ENCODE assay signal across 8 cellular contexts in the genomic region with DNA sequence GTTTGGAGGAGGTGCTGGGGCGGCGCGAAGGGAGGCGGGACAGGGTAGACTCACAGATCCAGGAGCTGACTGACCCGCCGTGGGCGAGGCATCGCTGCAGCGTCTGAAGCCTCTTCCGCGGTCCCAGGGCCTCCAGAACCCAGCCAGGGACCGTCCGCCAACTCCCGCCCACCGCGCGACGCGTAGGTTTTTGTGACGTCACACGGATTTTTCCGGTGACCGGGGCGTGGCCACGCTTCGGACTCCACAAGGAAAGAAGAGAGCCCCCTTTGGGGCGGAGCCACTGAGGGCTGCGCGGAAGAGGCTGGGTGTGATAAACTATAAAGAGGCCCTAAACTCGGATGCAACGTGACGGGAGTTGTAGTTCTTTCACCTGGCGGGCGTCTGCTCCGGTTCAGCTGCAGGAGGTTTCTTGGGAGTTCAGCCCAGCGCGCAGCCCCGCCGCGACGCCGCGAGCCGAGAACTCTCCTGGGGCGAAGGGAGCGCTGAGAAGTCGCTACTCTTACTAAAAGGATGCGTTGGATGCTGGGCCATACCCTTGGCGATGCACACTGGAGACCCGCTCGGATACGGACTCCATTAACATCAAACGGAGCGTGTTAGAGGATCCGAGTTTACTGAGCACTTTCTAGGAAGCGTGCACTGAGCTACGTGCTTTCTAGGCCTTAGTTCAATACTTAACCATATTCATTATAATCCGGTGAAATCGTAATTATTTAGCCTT. TPM values are rescaled to one million over a fixed set of nuclear protein-coding genes. Genes with fewer than 3 reads are reported as not detected.
A peak's percentile ranks its signal among the peaks of the same experiment; 100 is the strongest.
DNase-seq lines count a peak whose midpoint lies in the region; ATAC-seq, FAIRE-seq and TF ChIP-seq lines count a peak whose summit lies in the region.

TSS of gene AMN1 (minus strand) at position 105 of the 724 bp plus-strand sequence. CDS start at position 92, 13 bp downstream.

- peak within 1 kb of the TSS; percentile 86 for H3K27ac ChIP-seq in keratinocyte (ENCODE audit: control insufficient read depth, insufficient read depth, low read length)

- ATAC-seq in GM19035 (IDR thresholded peaks at IDR 0.05; ENCODE audit: unreplicated experiment) (peak; percentile 95), HG03342 (IDR thresholded peaks at IDR 0.05; ENCODE audit: unreplicated experiment) (peak; percentile 95)

- TF ChIP-seq CTCF in AG10803 (conservative IDR thresholded peaks at IDR 0.05; ENCODE audit: low read length) (no peak), keratinocyte (optimal IDR thresholded peaks at IDR 0.05 in 1 of 3, IDR thresholded peaks at IDR 0.05 in 1 of 3, conservative IDR thresholded peaks at IDR 0.05 in 1 of 3; ENCODE audit: extremely low read depth in 1 of 3, insufficient read depth in 2 of 3, low read length in 3 of 3) (no peak)

- peaks cover 5% of the 10 kb centered on the region for H3K9me3 ChIP-seq in keratinocyte (ENCODE audit: control insufficient read depth, low read depth, low read length)

- FAIRE-seq in keratinocyte (lab: Jason Lieb, UNC) = peak; percentile 46

- DNase-seq in AG10803 (ENCODE audit: low read depth) = peak; percentile 99
- DNase-seq in NCI-H446 treated with DMSO at 0.1 percent for 48 hours (lab: John Stamatoyannopoulos, UW) = peak; percentile 98
- DNase-seq in activated CD4-positive, alpha-beta T cell treated with anti-CD3 and anti-CD28 coated beads for 1 hour = peak; percentile 98
- peak; percentile 98 for DNase-seq in cerebellum (ENCODE audit: low spot score)
- DNase-seq in keratinocyte (ENCODE audit: low read depth, low spot score) = peak; percentile 93
- peak; percentile 96 to 99 (median 99) for DNase-seq in stimulated activated CD4-positive, alpha-beta T cell treated with anti-CD3 and anti-CD28 coated beads, Interleukin-12 subunit alpha, Interleukin-12 subunit beta, amount 100 ng/mL, for 48 hours (ENCODE audit: low read depth in 2 of 3, low spot score in 1 of 3)

- H3K4me2 ChIP-seq in keratinocyte (ENCODE audit: control insufficient read depth, extremely low read depth, insufficient read depth, low read depth, low read length) = peak within 1 kb of the TSS; percentile 83

- no peaks in the 10 kb centered on the region for H3K9me1 ChIP-seq in keratinocyte (ENCODE audit: control insufficient read depth, extremely low read depth, insufficient read depth, low read length)

- H2AFZ ChIP-seq in keratinocyte (ENCODE audit: control insufficient read depth, low read length) = peak within 1 kb of the TSS; percentile 82

- dilution Hi-C loops in keratinocyte (cut with MboI; ENCODE audit: extremely low pct_ligation_motif_present, low sequenced_read_pairs) = no loop called here

- peak within 1 kb of the TSS; percentile 82 for H3K9ac ChIP-seq in keratinocyte (ENCODE audit: control insufficient read depth, extremely low read depth, insufficient read depth, low read length)

- no peaks in the 10 kb centered on the region for H3K27me3 ChIP-seq in keratinocyte (ENCODE audit: control insufficient read depth, extremely low read depth, insufficient read depth, low read length)

- no peaks in the 10 kb centered on the region for H3K36me3 ChIP-seq in keratinocyte (ENCODE audit: control insufficient read depth in 2 of 2, extremely low read depth in 1 of 2, insufficient read depth in 2 of 2, low read length in 2 of 2)

- peaks cover 29% of the 10 kb centered on the region for H3K4me1 ChIP-seq in keratinocyte (ENCODE audit: control insufficient read depth, extremely low read depth, insufficient read depth, low read length)

- no peaks in the 10 kb centered on the region for H3K79me2 ChIP-seq in keratinocyte (ENCODE audit: control insufficient read depth, insufficient read depth, low read length)

- peak within 1 kb of the TSS; percentile 88 for H3K4me3 ChIP-seq in AG10803 (ENCODE audit: low read length)
- H3K4me3 ChIP-seq in keratinocyte (ENCODE audit: control insufficient read depth in 2 of 3, extremely low read depth in 1 of 3, insufficient read depth in 2 of 3, low read depth in 1 of 3, low read length in 3 of 3) = peak within 1 kb of the TSS; percentile 55 to 69 (median 69)

- no peaks in the 10 kb centered on the region for H4K20me1 ChIP-seq in keratinocyte (ENCODE audit: control insufficient read depth, extremely low read depth, insufficient read depth, low read length)

RNA-seq across cellular contexts. Expression of gene AMN1, which starts in this region (rescaled TPM):
- total RNA-seq in cerebellum = 40.0 TPM
- 7.3 to 11.3 TPM (median 8.1 TPM) in 3 replicates for polyA plus RNA-seq in keratinocyte
- polyA plus RNA-seq in keratinocyte (2011; ENCODE audit: low read depth) = 4.8 TPM
- polyA plus RNA-seq in keratinocyte (2011; cell fraction: cytosol; rRNA removed) = 5.1 and 11.1 TPM in 2 replicates
- polyA plus RNA-seq in keratinocyte (2011; cell fraction: nucleus; rRNA removed) = 5.3 and 7.3 TPM in 2 replicates
- 5.8 and 9.0 TPM in 2 replicates for polyA plus RNA-seq in keratinocyte (2012; ENCODE audit: low replicate concordance)
- polyA minus RNA-seq in keratinocyte = 2.3 to 8.4 TPM in 2 of 3 replicates, not detected in the other
- polyA minus RNA-seq in keratinocyte (2011; cell fraction: cytosol; rRNA and poly(A)+ RNA removed) = 9.8 TPM
- polyA minus RNA-seq in keratinocyte (2011; cell fraction: nucleus; rRNA and poly(A)+ RNA removed) = 0.95 and 1.9 TPM in 2 replicates

Comparison
In these comparisons a context has a peak if more than half of its experiments do, and no peak if none do; other contexts are left out.
1. Peak in every context shown above with its lines: DNase-seq, ATAC-seq, H3K4me3 ChIP-seq and H3K27ac ChIP-seq.